Comparison of ENCODE assay signal across 6 cellular contexts in genomic region chr20:61459266-61459665, GRCh38.
"Had no signal": no experiment of that assay in that cellular context is flagged by ENCODE, and none has a peak within 500 bp of the region (broad histone marks: within the 10 kb centered on the region; RNA-seq: fewer than 3 reads in every experiment).

No MANE protein-coding gene starts in this region.

- H3K4me2 ChIP-seq: GM23338 had no signal

- H2AFZ ChIP-seq: GM23338 had no signal

- ATAC-seq: GM23338, HepG2 had no signal

- H3K4me3 Mint-ChIP-seq: GM23338, H9, IgD-negative memory B cell had no signal

- H3K27me3 Mint-ChIP-seq: IgD-negative memory B cell had no signal

- H3K36me3 Mint-ChIP-seq: IgD-negative memory B cell had no signal

- H3K27ac Mint-ChIP-seq: GM23338, IgD-negative memory B cell had no signal

- DNase-seq: H9, HCEC 1CT, KBM-7 had no signal

- FAIRE-seq: HepG2 had no signal

- H3K4me3 ChIP-seq: GM23338 had no signal
